In genomic region chr9:85417674-85418073, GRCh38 we compare ENCODE assay signal across 31 cellular contexts.
"Had no signal": no experiment of that assay in that cellular context is flagged by ENCODE, and none has a peak within 500 bp of the region (broad histone marks: within the 10 kb centered on the region; RNA-seq: fewer than 3 reads in every experiment).

No MANE protein-coding gene starts in this region.

- H3K36me3 Mint-ChIP-seq: activated naive CD8-positive, alpha-beta T cell had no signal

- H3K27ac ChIP-seq: adrenal gland, ascending aorta, brain microvascular endothelial cell, epithelial cell of prostate, esophagus squamous epithelium, gastroesophageal sphincter had no signal

- H3K4me3 ChIP-seq: adrenal gland, ascending aorta, esophagus squamous epithelium, gastroesophageal sphincter had no signal

- H3K9me3 ChIP-seq: adrenal gland, ascending aorta, esophagus squamous epithelium had no signal

- ATAC-seq: activated CD8-positive, alpha-beta T cell treated with anti-CD3 and anti-CD28 coated beads for 36 hours; activated naive CD8-positive, alpha-beta T cell treated with anti-CD3 and anti-CD28 coated beads, Interleukin-2, amount 50 U/mL, for 24 hours; activated T-cell treated with anti-CD3 and anti-CD28 coated beads, Interleukin-2, amount 50 U/mL, for 4 hours; activated T-helper 17 cell treated with anti-CD3 and anti-CD28 coated beads, Interleukin-2, amount 50 U/mL, for 72 hours; gastroesophageal sphincter had no signal

- H3K9me3 Mint-ChIP-seq: activated CD4-positive, alpha-beta T cell treated with anti-CD3 and anti-CD28 coated beads, Interleukin-2, amount 10 ng/mL, durations not matched to agents 7 days and 5 days; activated CD8-positive, alpha-beta T cell treated with anti-CD3 and anti-CD28 coated beads for 36 hours; activated naive CD8-positive, alpha-beta T cell treated with anti-CD3 and anti-CD28 coated beads, Interleukin-2, amount 50 U/mL, for 24 hours; activated T-cell treated with anti-CD3 and anti-CD28 coated beads, Interleukin-2, amount 50 U/mL, for 4 hours; activated T-helper 17 cell treated with anti-CD3 and anti-CD28 coated beads, Interleukin-2, amount 50 U/mL, for 72 hours had no signal

- FAIRE-seq: colon, endometrium, endothelial cell of umbilical vein had no signal

- DNase-seq: activated CD4-positive, alpha-beta T cell treated with anti-CD3 and anti-CD28 coated beads for 1 hour; activated CD4-positive, alpha-beta T cell treated with anti-CD3 and anti-CD28 coated beads for 4 hours; activated CD4-positive, alpha-beta T cell treated with anti-CD3 and anti-CD28 coated beads, Interleukin-2, amount 10 ng/mL, durations not matched to agents 7 days and 5 days; activated CD4-positive, alpha-beta T cell treated with anti-CD3 and anti-CD28 coated beads, Interleukin-2, amount 50 U/mL, for 48 hours; activated CD4-positive, CD25-positive, alpha-beta regulatory T cell; activated CD8-positive, alpha-beta memory T cell treated with anti-CD3 and anti-CD28 coated beads for 24 hours; activated CD8-positive, alpha-beta T cell treated with anti-CD3 and anti-CD28 coated beads for 36 hours; activated effector memory CD4-positive, alpha-beta T cell treated with Interleukin-2 at 50 U/mL for 16 hours; activated gamma-delta T cell treated with Interleukin-2 at 50 U/mL for 16 hours; activated naive CD4-positive, alpha-beta T cell treated with anti-CD3 and anti-CD28 coated beads, Interleukin-2, amount 50 U/mL, for 16 hours; activated naive CD4-positive, alpha-beta T cell treated with Interleukin-2 at 50 U/mL for 16 hours; activated naive CD8-positive, alpha-beta T cell treated with anti-CD3 and anti-CD28 coated beads, Interleukin-2, amount 50 U/mL, for 24 hours; activated T-cell treated with anti-CD3 and anti-CD28 coated beads, Interleukin-2, amount 50 U/mL, for 4 hours; adrenal gland; amygdala; brain microvascular endothelial cell; cortex of kidney; dermis blood vessel endothelial cell; effector CD8-positive, alpha-beta T cell; esophagus squamous epithelium; foreskin melanocyte; head of caudate nucleus; T-helper 2 cell had no signal

- H3K4me3 Mint-ChIP-seq: activated CD4-positive, alpha-beta T cell treated with anti-CD3 and anti-CD28 coated beads, Interleukin-2, amount 10 ng/mL, durations not matched to agents 7 days and 5 days; activated CD8-positive, alpha-beta T cell treated with anti-CD3 and anti-CD28 coated beads for 36 hours; activated naive CD8-positive, alpha-beta T cell; activated naive CD8-positive, alpha-beta T cell treated with anti-CD3 and anti-CD28 coated beads, Interleukin-2, amount 50 U/mL, for 24 hours; activated T-cell treated with anti-CD3 and anti-CD28 coated beads, Interleukin-2, amount 50 U/mL, for 4 hours; activated T-helper 17 cell treated with anti-CD3 and anti-CD28 coated beads, Interleukin-2, amount 50 U/mL, for 72 hours had no signal

- H3K36me3 ChIP-seq: adrenal gland, ascending aorta, brain microvascular endothelial cell, esophagus squamous epithelium, gastroesophageal sphincter had no signal

- H3K27me3 Mint-ChIP-seq: activated naive CD8-positive, alpha-beta T cell; activated naive CD8-positive, alpha-beta T cell treated with anti-CD3 and anti-CD28 coated beads, Interleukin-2, amount 50 U/mL, for 24 hours had no signal

- H3K4me1 ChIP-seq: adrenal gland, ascending aorta, esophagus squamous epithelium, gastroesophageal sphincter had no signal

- H3K27ac Mint-ChIP-seq: activated CD4-positive, alpha-beta T cell treated with anti-CD3 and anti-CD28 coated beads, Interleukin-2, amount 10 ng/mL, durations not matched to agents 7 days and 5 days; activated CD8-positive, alpha-beta T cell treated with anti-CD3 and anti-CD28 coated beads for 36 hours; activated naive CD8-positive, alpha-beta T cell; activated naive CD8-positive, alpha-beta T cell treated with anti-CD3 and anti-CD28 coated beads, Interleukin-2, amount 50 U/mL, for 24 hours; activated T-helper 17 cell treated with anti-CD3 and anti-CD28 coated beads, Interleukin-2, amount 50 U/mL, for 72 hours had no signal

- H3K4me1 Mint-ChIP-seq: activated naive CD8-positive, alpha-beta T cell treated with anti-CD3 and anti-CD28 coated beads, Interleukin-2, amount 50 U/mL, for 24 hours had no signal
